15 cellular contexts compared by ENCODE assay signal in genomic region chr14:70982204-70982603, GRCh38.
DNase-seq lines count a peak whose midpoint lies in the region; ATAC-seq and TF ChIP-seq lines count a peak whose summit lies in the region.
"Had no signal": no experiment of that assay in that cellular context is flagged by ENCODE, and none has a peak within 500 bp of the region (broad histone marks: within the 10 kb centered on the region; RNA-seq: fewer than 3 reads in every experiment).

No MANE protein-coding gene starts in this region.

- DNase-seq in activated naive CD4-positive, alpha-beta T cell treated with Interleukin-2 at 50 U/mL for 16 hours, result no peak
- DNase-seq in KG1 (lab: John Stamatoyannopoulos, UW) (peak; percentile 33), omental fat pad (ENCODE audit: low spot score) (no peak), left lobe of liver (ENCODE audit: low spot score) (no peak)
- no peak for DNase-seq in activated CD8-positive, alpha-beta T cell treated with anti-CD3 and anti-CD28 coated beads for 36 hours
- DNase-seq: amniotic stem cell; NCI-H1092; NCI-H345; OCI-M1; sigmoid colon; stimulated activated CD4-positive, alpha-beta T cell treated with anti-CD3 and anti-CD28 coated beads, Interleukin-4, amount 100 ng/mL, for 24 hours had no signal

- no peaks in the 10 kb centered on the region for H3K9me3 Mint-ChIP-seq in activated naive CD4-positive, alpha-beta T cell treated with anti-CD3 and anti-CD28 coated beads, Interleukin-2, amount 50 U/mL, for 24 hours
- H3K9me3 Mint-ChIP-seq in activated CD8-positive, alpha-beta T cell treated with anti-CD3 and anti-CD28 coated beads for 36 hours, result no peaks in the 10 kb centered on the region

- no peak overlapping the region for H3K4me3 Mint-ChIP-seq in activated naive CD4-positive, alpha-beta T cell treated with anti-CD3 and anti-CD28 coated beads, Interleukin-2, amount 50 U/mL, for 24 hours
- no peak overlapping the region for H3K4me3 Mint-ChIP-seq in activated CD8-positive, alpha-beta T cell treated with anti-CD3 and anti-CD28 coated beads for 36 hours

- H3K4me2 ChIP-seq in skeletal muscle satellite cell (ENCODE audit: low read length), result peak overlapping the region; percentile 46

- no peaks in the 10 kb centered on the region for H3K9me3 ChIP-seq in skeletal muscle satellite cell (replicated peaks; ENCODE audit: low read length)
- H3K9me3 ChIP-seq: sigmoid colon, SJSA1 had no signal

- POLR2A ChIA-PET in activated CD8-positive, alpha-beta T cell treated with anti-CD3 and anti-CD28 coated beads for 36 hours (lab: Charles Lee), result no interaction called here

- CTCF ChIA-PET in activated CD8-positive, alpha-beta T cell treated with anti-CD3 and anti-CD28 coated beads for 36 hours (lab: Charles Lee), result interaction anchor here (1.5 to 2.4 kb wide), 3 partner anchors 9 to 165 kb away, joined by 4 to 15 read pairs (median 8); no protein-coding TSS in a partner anchor

- TF ChIP-seq CTCF in activated CD8-positive, alpha-beta T cell treated with anti-CD3 and anti-CD28 coated beads for 36 hours (IDR thresholded peaks at IDR 0.05), result no peak
- TF ChIP-seq CTCF in omental fat pad (IDR thresholded peaks at IDR 0.05), result no peak

- H3K9ac ChIP-seq in skeletal muscle satellite cell (ENCODE audit: low read depth, low read length), result peak overlapping the region; percentile 31

- no peaks in the 10 kb centered on the region for H3K27me3 Mint-ChIP-seq in activated naive CD4-positive, alpha-beta T cell treated with anti-CD3 and anti-CD28 coated beads, Interleukin-2, amount 50 U/mL, for 24 hours
- no peaks in the 10 kb centered on the region for H3K27me3 Mint-ChIP-seq in activated CD8-positive, alpha-beta T cell treated with anti-CD3 and anti-CD28 coated beads for 36 hours

- H3K27ac Mint-ChIP-seq in activated naive CD4-positive, alpha-beta T cell treated with anti-CD3 and anti-CD28 coated beads, Interleukin-2, amount 50 U/mL, for 24 hours, result peak overlapping the region; percentile 62
- H3K27ac Mint-ChIP-seq in activated CD8-positive, alpha-beta T cell treated with anti-CD3 and anti-CD28 coated beads for 36 hours, result peak overlapping the region; percentile 88

- peaks cover 68% of the 10 kb centered on the region for H3K4me1 Mint-ChIP-seq in activated naive CD4-positive, alpha-beta T cell treated with anti-CD3 and anti-CD28 coated beads, Interleukin-2, amount 50 U/mL, for 24 hours
- H3K4me1 Mint-ChIP-seq in activated CD8-positive, alpha-beta T cell treated with anti-CD3 and anti-CD28 coated beads for 36 hours (ENCODE audit: low read depth), result peaks cover 50% of the 10 kb centered on the region

- peaks cover 19% of the 10 kb centered on the region for H3K36me3 ChIP-seq in skeletal muscle satellite cell (ENCODE audit: insufficient read depth, low read length)

- H3K27me3 ChIP-seq in skeletal muscle satellite cell (ENCODE audit: control insufficient read depth, insufficient read depth, low read length), result no peaks in the 10 kb centered on the region
- H3K27me3 ChIP-seq: sigmoid colon, SJSA1 had no signal

- ATAC-seq in activated CD8-positive, alpha-beta T cell treated with anti-CD3 and anti-CD28 coated beads for 36 hours, result no peak
- ATAC-seq in omental fat pad (ENCODE audit: low FRiP score) (no peak), HG02938 (IDR thresholded peaks at IDR 0.05; ENCODE audit: unreplicated experiment) (no peak), left lobe of liver (no peak)

- intact Hi-C loops in activated CD8-positive, alpha-beta T cell treated with anti-CD3 and anti-CD28 coated beads for 36 hours (cut with micrococcal nuclease), result no loop called here

- peaks cover 22% of the 10 kb centered on the region for H3K4me1 ChIP-seq in skeletal muscle satellite cell (ENCODE audit: control insufficient read depth, insufficient read depth, low read length)

- peaks cover 5% of the 10 kb centered on the region for H3K36me3 Mint-ChIP-seq in activated naive CD4-positive, alpha-beta T cell treated with anti-CD3 and anti-CD28 coated beads, Interleukin-2, amount 50 U/mL, for 24 hours
- H3K36me3 Mint-ChIP-seq in activated CD8-positive, alpha-beta T cell treated with anti-CD3 and anti-CD28 coated beads for 36 hours (ENCODE audit: low read depth), result peaks cover 19% of the 10 kb centered on the region

- H3K4me3 ChIP-seq in skeletal muscle satellite cell (ENCODE audit: low read length), result no peak overlapping the region
- H3K4me3 ChIP-seq: sigmoid colon, SJSA1 had no signal
